Comparison of ENCODE assay signal across 23 cellular contexts in the genomic region with DNA sequence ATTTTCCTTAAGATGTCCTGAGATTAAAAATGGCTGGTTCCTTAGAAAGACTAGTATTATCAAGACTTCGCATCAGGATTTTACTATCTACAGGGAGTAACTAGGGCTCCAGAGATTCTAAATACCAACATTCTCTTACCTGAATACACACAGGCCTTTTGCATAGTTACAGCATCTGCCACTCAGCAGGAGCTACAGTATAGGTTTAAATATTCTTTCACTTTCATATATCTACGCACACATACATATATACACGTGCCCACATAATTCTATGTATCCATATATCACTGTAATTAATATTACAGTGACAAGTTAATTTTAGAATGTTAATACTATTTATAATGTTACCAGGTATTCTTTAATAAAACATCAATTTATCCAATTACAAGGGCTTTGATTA.
"Had no signal": no experiment of that assay in that cellular context is flagged by ENCODE, and none has a peak within 500 bp of the region (broad histone marks: within the 10 kb centered on the region; RNA-seq: fewer than 3 reads in every experiment).

No MANE protein-coding gene starts in this region.

- H3K27me3 ChIP-seq: Peyer's patch, SJCRH30 had no signal

- DNase-seq: KBM-7; MV-4-11; NCI-H1048; NCI-H1105; NCI-H1417; NCI-H1436 treated with DMSO at 0.1 percent for 48 hours; NCI-H1694; NCI-H187 treated with DMSO at 0.1 percent for 48 hours; NCI-H2029 treated with DMSO at 0.1 percent for 48 hours; NCI-H2171 treated with DMSO at 0.1 percent for 48 hours; NCI-H524; NCI-H69; NCI-H774; NK-92 treated with Interleukin-12 subunit alpha and Interleukin-12 subunit beta, amount 100 ng/mL, for 24 hours; OCI-M1; PC-9; Peyer's patch; SHP77 treated with DMSO at 0.1 percent for 48 hours; SJCRH30; T-helper 1 cell had no signal

- ATAC-seq: Right ventricle myocardium inferior, SK-N-SH treated with all-trans-retinoic acid at 6 μM for 48 hours had no signal

- H3K9me3 ChIP-seq: Peyer's patch, SJCRH30 had no signal

- H3K36me3 ChIP-seq: Peyer's patch, SJCRH30 had no signal

- H3K27ac ChIP-seq: HL-60, PC-9, Peyer's patch, SJCRH30 had no signal

- H3K4me1 ChIP-seq: Peyer's patch, SJCRH30 had no signal

- H2AFZ ChIP-seq: PC-9 had no signal

- H3K4me3 ChIP-seq: PC-9, Peyer's patch, SJCRH30 had no signal

- H3K4me2 ChIP-seq: PC-9 had no signal
